ENCODE assay signal across 15 cellular contexts in genomic region chr11:36278531-36279245, GRCh38. TPM values are rescaled to one million over a fixed set of nuclear protein-coding genes. Genes with fewer than 3 reads are reported as not detected.
DNase-seq lines count a peak whose midpoint lies in the region; TF ChIP-seq lines count a peak whose summit lies in the region.
"Had no signal": no experiment of that assay in that cellular context is flagged by ENCODE, and none has a peak within 500 bp of the region (broad histone marks: within the 10 kb centered on the region; RNA-seq: fewer than 3 reads in every experiment).

No MANE protein-coding gene starts in this region.

- peaks cover 18% of the 10 kb centered on the region for H3K9me3 Mint-ChIP-seq in progenitor cell of endocrine pancreas (ENCODE audit: low read depth)

- H3K4me1 Mint-ChIP-seq in progenitor cell of endocrine pancreas (ENCODE audit: low read depth) = peaks cover 9% of the 10 kb centered on the region

- H3K27me3 Mint-ChIP-seq in progenitor cell of endocrine pancreas = no peaks in the 10 kb centered on the region
- H3K27me3 Mint-ChIP-seq: stimulated activated naive B cell treated with anti-CD40 and anti-IgM and Interleukin-4, amounts not matched to agents 10 μg/mL and 1 μg/mL and 100 μg/mL, for 72 hours had no signal

- in situ Hi-C loops in astrocyte of the spinal cord (cut with HindIII; ENCODE audit: low sequenced_read_pairs) = no loop called here

- TF ChIP-seq CTCF in astrocyte of the spinal cord (IDR thresholded peaks at IDR 0.05; ENCODE audit: low read depth, low read length) (peak; percentile 10), progenitor cell of endocrine pancreas (IDR thresholded peaks at IDR 0.05; ENCODE audit: unreplicated experiment) (peak; percentile 24)

- H3K27ac Mint-ChIP-seq in progenitor cell of endocrine pancreas = no peak overlapping the region
- H3K27ac Mint-ChIP-seq: stimulated activated naive B cell treated with anti-CD40 and anti-IgM and Interleukin-4, amounts not matched to agents 10 μg/mL and 1 μg/mL and 100 μg/mL, for 72 hours had no signal

- DNase-seq in DMS79 treated with DMSO at 0.1 percent for 48 hours (lab: John Stamatoyannopoulos, UW) = peak; percentile 14
- DNase-seq in DMS79 (lab: John Stamatoyannopoulos, UW) = no peak
- peak; percentile 42 for DNase-seq in astrocyte of the spinal cord (ENCODE audit: low read depth, low spot score)
- peak; percentile 27 for DNase-seq in glomerular visceral epithelial cell (ENCODE audit: extremely low spot score)
- DNase-seq in progenitor cell of endocrine pancreas (ENCODE audit: low spot score, unreplicated experiment) = no peak
- DNase-seq in LoVo (ENCODE audit: low spot score) = no peak
- DNase-seq in HuH-7.5 (ENCODE audit: low spot score) = no peak
- DNase-seq in NOMO-1 treated with DMSO at 0.1 percent for 48 hours (lab: John Stamatoyannopoulos, UW; ENCODE audit: unreplicated experiment) = no peak
- DNase-seq: mesenchymal stem cell; NCI-H2171 treated with DMSO at 0.1 percent for 48 hours; stimulated activated naive B cell treated with anti-CD40 and anti-IgM and Interleukin-4, amounts not matched to agents 10 μg/mL and 1 μg/mL and 100 μg/mL, for 72 hours; T-helper 2 cell; upper lobe of left lung had no signal

- peaks cover 14% of the 10 kb centered on the region for H3K36me3 Mint-ChIP-seq in progenitor cell of endocrine pancreas (ENCODE audit: insufficient read depth)

- no peak overlapping the region for H3K4me3 Mint-ChIP-seq in progenitor cell of endocrine pancreas (ENCODE audit: low read depth)
- H3K4me3 Mint-ChIP-seq: stimulated activated naive B cell treated with anti-CD40 and anti-IgM and Interleukin-4, amounts not matched to agents 10 μg/mL and 1 μg/mL and 100 μg/mL, for 72 hours had no signal

- no peak overlapping the region for H3K4me3 ChIP-seq in astrocyte of the spinal cord (ENCODE audit: low read depth, low read length)
- H3K4me3 ChIP-seq: gastroesophageal sphincter, skin epidermis, upper lobe of left lung had no signal

RNA-seq across cellular contexts. Expression of gene COMMD9, which starts 10.5 kb away (rescaled TPM):
- 70.8 and 79.7 TPM in 2 replicates for total RNA-seq in progenitor cell of endocrine pancreas

RNA-seq across cellular contexts. Expression of gene PRR5L, which starts 17.4 kb away (rescaled TPM):
- 1.7 and 2.0 TPM in 2 replicates for total RNA-seq in progenitor cell of endocrine pancreas

Comparison
In these comparisons a context has a peak if more than half of its experiments do, and no peak if none do; other contexts are left out.
1. DNase-seq: peak in DMS79 treated with DMSO at 0.1 percent for 48 hours (single experiment), astrocyte of the spinal cord (single experiment) and glomerular visceral epithelial cell (single experiment); none in DMS79 (single experiment), progenitor cell of endocrine pancreas (single experiment), LoVo (single experiment), HuH-7.5 (single experiment) and NOMO-1 treated with DMSO at 0.1 percent for 48 hours (single experiment).